1 cellular context compared by ENCODE assay signal in genomic region chr17:8310601-8311123, GRCh38.
TF ChIP-seq lines count a peak whose summit lies in the region.

No MANE protein-coding gene starts in this region.

TF ChIP-seq in endothelial cell of umbilical vein, 7 proteins besides CTCF, POLR2A, EP300 and RAD21:
- TF ChIP-seq JUN (IDR thresholded peaks at IDR 0.05; ENCODE audit: borderline replicate concordance, insufficient read depth, insufficient read length, low read depth) (no peak), POLR2AphosphoS5 (IDR thresholded peaks at IDR 0.05; ENCODE audit: insufficient read depth, low read depth, low read length) (peak; percentile 51), MYC (IDR thresholded peaks at IDR 0.05; ENCODE audit: low read depth, low read length) (peak; percentile 69), MAX (IDR thresholded peaks at IDR 0.05; ENCODE audit: insufficient read depth, insufficient read length) (no peak), EZH2 (IDR thresholded peaks at IDR 0.05; ENCODE audit: borderline replicate concordance, low read depth, low read length, severe bottlenecking) (no peak), FOS (IDR thresholded peaks at IDR 0.05; ENCODE audit: borderline replicate concordance, insufficient read depth, low read length) (no peak), GATA2 (IDR thresholded peaks at IDR 0.05; ENCODE audit: insufficient read depth, insufficient read length, low read depth, low read length) (no peak)
